9 cellular contexts compared by ENCODE assay signal in the genomic region with DNA sequence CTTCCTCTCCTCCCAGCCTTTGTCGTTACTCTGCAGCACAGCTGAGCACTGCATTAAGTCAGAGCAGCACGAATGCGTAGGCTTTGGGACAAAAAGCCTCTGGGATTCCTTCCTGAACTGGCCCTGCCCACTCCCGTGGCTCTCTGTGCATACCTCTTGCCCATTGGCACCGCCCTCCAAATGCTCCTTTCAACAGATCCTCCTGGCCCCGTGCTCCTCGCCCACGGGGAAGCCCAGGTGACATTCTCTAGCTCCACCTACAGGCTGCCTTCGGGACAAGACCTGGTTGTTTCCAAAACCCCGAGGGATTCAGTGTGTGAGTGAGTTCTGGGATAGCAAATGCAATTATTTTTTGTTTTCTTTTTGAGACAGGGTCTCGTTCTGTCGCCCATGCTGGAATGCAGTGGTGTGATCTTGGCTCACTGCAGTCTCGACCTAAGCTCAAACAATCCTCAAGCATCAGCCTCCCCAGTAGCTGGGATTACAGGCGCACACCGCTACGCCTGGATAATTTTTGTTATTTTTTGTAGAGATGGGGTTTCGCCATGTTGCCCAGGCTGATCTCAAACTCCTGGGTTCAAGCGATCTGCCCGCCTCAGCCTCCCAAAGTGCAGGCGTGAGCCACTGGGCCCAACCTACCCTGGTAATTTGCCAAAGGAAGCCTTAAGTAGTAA. TPM values are rescaled to one million over a fixed set of nuclear protein-coding genes. Genes with fewer than 3 reads are reported as not detected.
DNase-seq lines count a peak whose midpoint lies in the region; ATAC-seq, FAIRE-seq and TF ChIP-seq lines count a peak whose summit lies in the region.
"Had no signal": no experiment of that assay in that cellular context is flagged by ENCODE, and none has a peak within 500 bp of the region (broad histone marks: within the 10 kb centered on the region; RNA-seq: fewer than 3 reads in every experiment).

No MANE protein-coding gene starts in this region.

- no peaks in the 10 kb centered on the region for H3K79me2 ChIP-seq in H1 (ENCODE audit: control insufficient read depth in 1 of 2, insufficient read depth in 2 of 2, low read length in 2 of 2)

- H2BK20ac ChIP-seq in H1 (ENCODE audit: low read length), result no peak overlapping the region

- no peaks in the 10 kb centered on the region for H3K9me3 Mint-ChIP-seq in memory B cell

- no peaks in the 10 kb centered on the region for H3K23me2 ChIP-seq in H1 (ENCODE audit: low read depth, low read length)

- H4K5ac ChIP-seq in H1 (ENCODE audit: insufficient read length, low read depth, low read length), result peak overlapping the region; percentile 39

- H3K4me1 ChIP-seq in H1 (replicated peaks in 1 of 4; ENCODE audit: control insufficient read depth in 3 of 4, insufficient read depth in 4 of 4, low read length in 3 of 4), result peaks cover 0 to 5% (median 3%) of the 10 kb centered on the region in 4 experiments; a peak in 5 of 7 replicates

- H3K56ac ChIP-seq in H1 (replicated peaks; ENCODE audit: insufficient read length, low read depth, low read length), result no peak overlapping the region

- peak; percentile 87 to 89 for TF ChIP-seq RAD21 in H1 (IDR thresholded peaks at IDR 0.05 in 1 of 2, conservative IDR thresholded peaks at IDR 0.05 in 1 of 2; ENCODE audit: low read depth in 2 of 2, low read length in 2 of 2)

- TF ChIP-seq CTCF in H1 (IDR thresholded peaks at IDR 0.05; ENCODE audit: control extremely low read depth in 1 of 3, insufficient read depth in 1 of 3, low read depth in 1 of 3, low read length in 3 of 3), result peak; percentile 81 to 88 (median 87)

- H3K36me3 Mint-ChIP-seq in memory B cell, result peaks cover 17% of the 10 kb centered on the region

- H3K27ac Mint-ChIP-seq in memory B cell, result no peak overlapping the region

- peak; percentile 50 for ATAC-seq in HG03108 (IDR thresholded peaks at IDR 0.05; ENCODE audit: unreplicated experiment)
- peak; percentile 85 for ATAC-seq in memory B cell (ENCODE audit: low read depth)
- no peak for ATAC-seq in GM19455 (IDR thresholded peaks at IDR 0.05; ENCODE audit: unreplicated experiment)

- H3K4me3 ChIP-seq in H1 (ENCODE audit: extremely low read depth in 1 of 4, insufficient read depth in 2 of 4, low read depth in 3 of 4, low read length in 4 of 4), result peak overlapping the region in 1 of 4 experiments; percentile 23; a peak in 2 of 8 replicates

- H3K4me3 Mint-ChIP-seq in memory B cell, result peak overlapping the region; percentile 1

- no peak overlapping the region for H2BK15ac ChIP-seq in H1 (ENCODE audit: low read length)

- no peak overlapping the region for H2AK5ac ChIP-seq in H1 (ENCODE audit: low read depth, low read length)

- H3K23ac ChIP-seq in H1 (ENCODE audit: insufficient read length), result no peak overlapping the region

- no peaks in the 10 kb centered on the region for H3K27me3 ChIP-seq in H1 (replicated peaks in 1 of 4; ENCODE audit: control insufficient read depth in 3 of 4, extremely low read depth in 1 of 4, insufficient read depth in 3 of 4, low read length in 3 of 4)

- H3K36me3 ChIP-seq in H1 (ENCODE audit: control insufficient read depth in 2 of 4, insufficient read depth in 4 of 4, low read length in 3 of 4), result peaks cover 7 to 30% (median 10%) of the 10 kb centered on the region in 4 experiments

- no peak overlapping the region for H3K14ac ChIP-seq in H1 (ENCODE audit: insufficient read length)

- no peak overlapping the region for H2BK12ac ChIP-seq in H1 (ENCODE audit: low read depth, low read length)

- CTCF ChIA-PET in H1 (lab: Charles Lee; ENCODE audit: partially characterized antibody), result interaction anchor here (0.5 to 12.0 kb wide), 43 partner anchors 10 to 691 kb away, joined by 3 to 180 read pairs (median 4); a partner anchor contains a TSS

- H2BK5ac ChIP-seq in H1 (ENCODE audit: low read depth, low read length), result no peak overlapping the region; the same call in 1 of the 2 replicates

- TF ChIP-seq POLR2A in H1 (IDR thresholded peaks at IDR 0.05; ENCODE audit: control extremely low read depth in 1 of 2, low read depth in 2 of 2, low read length in 2 of 2), result 0 out of 3 replicates have a peak, but pooled peaks of 1 of the 2 experiments have one; percentile 42

- no peak for TF ChIP-seq EP300 in H1 (IDR thresholded peaks at IDR 0.05; ENCODE audit: borderline replicate concordance in 1 of 2, low read depth in 2 of 2, low read length in 2 of 2)

- H2BK120ac ChIP-seq in H1 (replicated peaks; ENCODE audit: low read depth, low read length), result peak overlapping the region; percentile 59

- H2AFZ ChIP-seq in H1 (ENCODE audit: low read length), result peak overlapping the region; percentile 68

- H3K9ac ChIP-seq in H1 (replicated peaks in 1 of 4; ENCODE audit: extremely low read depth in 1 of 4, low read depth in 3 of 4, low read length in 3 of 4), result no peak overlapping the region; a peak in 1 of 7 replicates

- H3K27me3 Mint-ChIP-seq in memory B cell, result peaks cover 4% of the 10 kb centered on the region

- H3K4ac ChIP-seq in H1 (replicated peaks; ENCODE audit: insufficient read length, low read depth, low read length), result no peak overlapping the region

- no peaks in the 10 kb centered on the region for H3K9me3 ChIP-seq in H1 (ENCODE audit: insufficient read depth in 2 of 2, low read depth in 1 of 2, low read length in 1 of 2)

- no peaks in the 10 kb centered on the region for H3K79me1 ChIP-seq in H1 (ENCODE audit: low read depth, low read length)

- DNase-seq in COLO829 (ENCODE audit: low spot score), result peak; percentile 88
- peak; percentile 94 for DNase-seq in NCI-H69 (lab: John Stamatoyannopoulos, UW)
- DNase-seq in activated CD8-positive, alpha-beta memory T cell treated with anti-CD3 and anti-CD28 coated beads for 4 hours (ENCODE audit: low read depth in 2 of 2), result peak; percentile 50 to 52
- peak; percentile 76 to 85 for DNase-seq in H1 (ENCODE audit: low read depth in 1 of 2, low spot score in 2 of 2)
- DNase-seq in memory B cell (ENCODE audit: low spot score in 2 of 2), result peak; percentile 48 to 51
- DNase-seq in stimulated activated CD8-positive, alpha-beta memory T cell treated with anti-CD3 and anti-CD28 coated beads, Interleukin-15, amount 100 ng/mL, for 1 hour (ENCODE audit: low read depth), result peak; percentile 40

- H4K8ac ChIP-seq in H1 (ENCODE audit: extremely low read depth, insufficient read depth, low read length), result 0 out of 2 replicates have a peak overlapping the region, but pooled peaks have one; percentile 7

- peak; percentile 88 for FAIRE-seq in H1 (lab: Jason Lieb, UNC)

- POLR2A ChIA-PET in H1 (lab: Charles Lee; ENCODE audit: partially characterized antibody), result interaction anchor here (0.6 to 1.6 kb wide), 5 partner anchors 10 to 102 kb away, joined by 3 to 7 read pairs (median 5); a partner anchor contains a TSS

- H3K4me1 Mint-ChIP-seq in memory B cell, result peaks cover 7% of the 10 kb centered on the region

- no peak overlapping the region for H3K27ac ChIP-seq in H1 (ENCODE audit: low read depth, low read length)

- 30% methylated on average over 20 of the region's 20 CpGs; no CpG with 5 or more reads in 1 of the 2 experiments for WGBS in H1 (ENCODE audit: extremely low coverage in 1 of 2, insufficient coverage in 1 of 2, insufficient read length in 1 of 2, insufficient replicate concordance in 2 of 2, low coverage in 1 of 2, low lambda C conversion rate in 2 of 2, missing lambda C conversion rate in 1 of 2), 2 experiments

- peak overlapping the region; percentile 78 for H3K18ac ChIP-seq in H1 (ENCODE audit: extremely low read depth, low read length)

- H3K4me2 ChIP-seq in H1 (ENCODE audit: insufficient read depth in 1 of 2, low read depth in 2 of 2, low read length in 2 of 2), result peak overlapping the region; percentile 21 to 59; a peak in 3 of 4 replicates

- H4K91ac ChIP-seq in H1 (replicated peaks; ENCODE audit: insufficient read length, low read length), result no peak overlapping the region

- H4K20me1 ChIP-seq in H1 (replicated peaks in 1 of 2; ENCODE audit: control insufficient read depth in 1 of 2, insufficient read depth in 2 of 2, low read length in 2 of 2), result no peaks in the 10 kb centered on the region

TF ChIP-seq in H1, 55 proteins besides CTCF, POLR2A, EP300 and RAD21 (continues in another document):
- no peak; the same call in 1 of the 2 replicates for TF ChIP-seq CEBPB (IDR thresholded peaks at IDR 0.05; ENCODE audit: low read depth, low read length)
- 0 out of 2 replicates have a peak, but pooled peaks have one; percentile 30 for TF ChIP-seq TBP (IDR thresholded peaks at IDR 0.05; ENCODE audit: low read depth, low read length)
- no peak for TF ChIP-seq CBX5 (IDR thresholded peaks at IDR 0.05; ENCODE audit: low read depth, low read length)
- TF ChIP-seq SAP30 (IDR thresholded peaks at IDR 0.05; ENCODE audit: insufficient read depth, insufficient replicate concordance, low read length), result no peak
- TF ChIP-seq, protein P1, sequence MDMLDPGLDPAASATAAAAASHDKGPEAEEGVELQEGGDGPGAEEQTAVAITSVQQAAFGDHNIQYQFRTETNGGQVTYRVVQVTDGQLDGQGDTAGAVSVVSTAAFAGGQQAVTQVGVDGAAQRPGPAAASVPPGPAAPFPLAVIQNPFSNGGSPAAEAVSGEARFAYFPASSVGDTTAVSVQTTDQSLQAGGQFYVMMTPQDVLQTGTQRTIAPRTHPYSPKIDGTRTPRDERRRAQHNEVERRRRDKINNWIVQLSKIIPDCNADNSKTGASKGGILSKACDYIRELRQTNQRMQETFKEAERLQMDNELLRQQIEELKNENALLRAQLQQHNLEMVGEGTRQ (IDR thresholded peaks at IDR 0.05; ENCODE audit: low read length), result peak; percentile 48
- TF ChIP-seq, protein P2, sequence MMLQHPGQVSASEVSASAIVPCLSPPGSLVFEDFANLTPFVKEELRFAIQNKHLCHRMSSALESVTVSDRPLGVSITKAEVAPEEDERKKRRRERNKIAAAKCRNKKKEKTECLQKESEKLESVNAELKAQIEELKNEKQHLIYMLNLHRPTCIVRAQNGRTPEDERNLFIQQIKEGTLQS (IDR thresholded peaks at IDR 0.05; ENCODE audit: insufficient read depth, low read depth, low read length), result no peak

RNA-seq across cellular contexts. Expression of a gene that starts 17.9 kb away (rescaled TPM):
- not detected in 2 replicates for total RNA-seq in H1 (2021; fragmentation: NEBNext Ultra II Directional; extraction: Animal tissue kit (Norgen Biotek cat#: 25700))
- polyA plus RNA-seq in H1 (2011; rRNA removed), result not detected in 2 replicates
- polyA plus RNA-seq in H1 (2011; cell fraction: cytosol; rRNA removed), result 0.03 TPM
- not detected for polyA plus RNA-seq in H1 (2011; cell fraction: nucleus; rRNA removed)
- not detected in 4 replicates for polyA plus RNA-seq in H1 (2012, experiment 1 of 2)
- polyA plus RNA-seq in H1 (2012, experiment 2 of 2), result not detected
- under 0.01 TPM for polyA plus RNA-seq in H1 (2013, experiment 1 of 2)
- polyA plus RNA-seq in H1 (2013, experiment 2 of 2), result 0.02 TPM
- 0.16 TPM in 1 of 2 replicates, not detected in the other for polyA minus RNA-seq in H1 (2011; rRNA and poly(A)+ RNA removed)
- polyA minus RNA-seq in H1 (2011; cell fraction: cytosol; rRNA and poly(A)+ RNA removed), result not detected
- polyA minus RNA-seq in H1 (2011; cell fraction: nucleus; rRNA and poly(A)+ RNA removed), result 0.20 TPM
- total RNA-seq: T-helper 1 cell treated with Interleukin-12 subunit alpha and Interleukin-12 subunit beta and Interleukin-4 antibody, amounts not matched to agents 30 ng/mL and 1 ng/mL, for 36 hours had no signal

RNA-seq across cellular contexts. Expression of a gene that starts 31.9 kb away (rescaled TPM):
- total RNA-seq in H1 (2021; fragmentation: NEBNext Ultra II Directional; extraction: Animal tissue kit (Norgen Biotek cat#: 25700)), result not detected in 2 replicates
- polyA plus RNA-seq in H1 (2011; rRNA removed), result not detected in 2 replicates
- not detected for polyA plus RNA-seq in H1 (2011; cell fraction: cytosol; rRNA removed)
- not detected for polyA plus RNA-seq in H1 (2011; cell fraction: nucleus; rRNA removed)
- not detected in 4 replicates for polyA plus RNA-seq in H1 (2012, experiment 1 of 2)
- not detected for polyA plus RNA-seq in H1 (2012, experiment 2 of 2)
- polyA plus RNA-seq in H1 (2013, experiment 1 of 2), result not detected
- polyA plus RNA-seq in H1 (2013, experiment 2 of 2), result not detected
- not detected in 2 replicates for polyA minus RNA-seq in H1 (2011; rRNA and poly(A)+ RNA removed)
- polyA minus RNA-seq in H1 (2011; cell fraction: cytosol; rRNA and poly(A)+ RNA removed), result not detected
- polyA minus RNA-seq in H1 (2011; cell fraction: nucleus; rRNA and poly(A)+ RNA removed), result not detected
- total RNA-seq: T-helper 1 cell treated with Interleukin-12 subunit alpha and Interleukin-12 subunit beta and Interleukin-4 antibody, amounts not matched to agents 30 ng/mL and 1 ng/mL, for 36 hours had no signal

Comparison
In these comparisons a context has a peak if more than half of its experiments do, and no peak if none do; other contexts are left out.
1. DNase-seq: peak in every context shown above with its lines; median percentile 94 in NCI-H69; 88 in COLO829; 80 in H1; 51 in activated CD8-positive, alpha-beta memory T cell treated with anti-CD3 and anti-CD28 coated beads for 4 hours; 50 in memory B cell; 40 in stimulated activated CD8-positive, alpha-beta memory T cell treated with anti-CD3 and anti-CD28 coated beads, Interleukin-15, amount 100 ng/mL, for 1 hour.